9 cellular contexts compared by ENCODE assay signal in genomic region chr2:24122-24521, GRCh38. TPM values are rescaled to one million over a fixed set of nuclear protein-coding genes. Genes with fewer than 3 reads are reported as not detected.
DNase-seq lines count a peak whose midpoint lies in the region; ATAC-seq and TF ChIP-seq lines count a peak whose summit lies in the region.
"Had no signal": no experiment of that assay in that cellular context is flagged by ENCODE, and none has a peak within 500 bp of the region (broad histone marks: within the 10 kb centered on the region; RNA-seq: fewer than 3 reads in every experiment).

No MANE protein-coding gene starts in this region.

- peak; percentile 43 for DNase-seq in kidney epithelial cell (ENCODE audit: low read depth)
- no peak for DNase-seq in stimulated activated CD4-positive, alpha-beta T cell treated with anti-CD3 and anti-CD28 coated beads, Interleukin-4, amount 100 ng/mL, for 24 hours
- DNase-seq in GM03348 (ENCODE audit: low spot score) = no peak
- no peak for DNase-seq in iPS-NIHi11 (ENCODE audit: low spot score)
- no peak for DNase-seq in NCI-H2029 treated with DMSO at 0.1 percent for 48 hours (lab: John Stamatoyannopoulos, UW)
- DNase-seq: NCI-H526 treated with DMSO at 0.1 percent for 48 hours had no signal

- H3K36me3 ChIP-seq in kidney epithelial cell (ENCODE audit: control insufficient read depth, insufficient read depth, low read length) = no peaks in the 10 kb centered on the region

- H3K4me3 ChIP-seq in kidney epithelial cell (ENCODE audit: low read depth, low read length) = no peak overlapping the region

- TF ChIP-seq CTCF in kidney epithelial cell (IDR thresholded peaks at IDR 0.05; ENCODE audit: insufficient read depth, low read length, poor library complexity, severe bottlenecking) = no peak

- H3K27me3 ChIP-seq in kidney epithelial cell (ENCODE audit: control insufficient read depth, insufficient read depth, low read length) = no peaks in the 10 kb centered on the region

- ATAC-seq in GM18861 (IDR thresholded peaks at IDR 0.05; ENCODE audit: unreplicated experiment) = peak; percentile 94
- peak; percentile 84 for ATAC-seq in GM21515 (IDR thresholded peaks at IDR 0.05; ENCODE audit: unreplicated experiment)
- peak; percentile 98 for ATAC-seq in HG03457 (IDR thresholded peaks at IDR 0.05; ENCODE audit: unreplicated experiment)

RNA-seq across cellular contexts. Expression of gene FAM110C, which starts 22.2 kb away (rescaled TPM):
- 10.4 and 11.7 TPM in 2 replicates for total RNA-seq in kidney epithelial cell
